In genomic region chr10:76559889-76560215, GRCh38 we compare ENCODE assay signal across 25 cellular contexts.
DNase-seq lines count a peak whose midpoint lies in the region; ATAC-seq and TF ChIP-seq lines count a peak whose summit lies in the region.
"Had no signal": no experiment of that assay in that cellular context is flagged by ENCODE, and none has a peak within 500 bp of the region (broad histone marks: within the 10 kb centered on the region; RNA-seq: fewer than 3 reads in every experiment).

No MANE protein-coding gene starts in this region.

- POLR2A ChIA-PET in CD4-positive, alpha-beta T cell (lab: Charles Lee): no interaction called here

- H3K79me1 ChIP-seq in trophoblast cell (ENCODE audit: low read length): no peaks in the 10 kb centered on the region

- CTCF ChIA-PET in CD4-positive, alpha-beta T cell (lab: Charles Lee): no interaction called here

- intact Hi-C loops in CD4-positive, alpha-beta T cell (cut with DNase I, micrococcal nuclease): no loop called here

- H2AK5ac ChIP-seq in trophoblast cell (ENCODE audit: low read length): no peak overlapping the region

- no peak overlapping the region for H3K4me3 Mint-ChIP-seq in CD4-positive, alpha-beta T cell
- H3K4me3 Mint-ChIP-seq: CD4-positive, alpha-beta memory T cell; naive thymus-derived CD8-positive, alpha-beta T cell; T-helper 17 cell had no signal

- no peaks in the 10 kb centered on the region for H3K4me1 Mint-ChIP-seq in CD4-positive, alpha-beta T cell (ENCODE audit: low read depth)
- H3K4me1 Mint-ChIP-seq: CD4-positive, alpha-beta memory T cell; naive thymus-derived CD8-positive, alpha-beta T cell; T-helper 17 cell had no signal

- no peaks in the 10 kb centered on the region for H3K9me3 ChIP-seq in trophoblast cell (ENCODE audit: insufficient read depth, low read depth, low read length)
- H3K9me3 ChIP-seq in CD4-positive, alpha-beta T cell (ENCODE audit: control insufficient read depth, low read length): no peaks in the 10 kb centered on the region

- H4K12ac ChIP-seq in trophoblast cell (ENCODE audit: low read depth, low read length): no peak overlapping the region

- H3K4me2 ChIP-seq in trophoblast cell (ENCODE audit: low read length): no peak overlapping the region
- H3K4me2 ChIP-seq: KMS-11 had no signal

- H2BK12ac ChIP-seq in trophoblast cell (ENCODE audit: low read length): no peak overlapping the region

- H3K27me3 ChIP-seq in rectal smooth muscle tissue (ENCODE audit: control insufficient read depth, insufficient read depth, low read length) (no peaks in the 10 kb centered on the region), trophoblast cell (ENCODE audit: insufficient read depth, low read length) (no peaks in the 10 kb centered on the region)
- no peaks in the 10 kb centered on the region for H3K27me3 ChIP-seq in CD4-positive, alpha-beta T cell (ENCODE audit: control insufficient read depth, insufficient read depth, low read length)

- no peak overlapping the region for H3K9ac ChIP-seq in rectal smooth muscle tissue (ENCODE audit: low read length)
- H3K9ac ChIP-seq in trophoblast cell (ENCODE audit: low read length): no peak overlapping the region
- H3K9ac ChIP-seq: KMS-11, parathyroid adenoma had no signal

- H3K18ac ChIP-seq in trophoblast cell (ENCODE audit: low read length): no peak overlapping the region

- H3K36me3 Mint-ChIP-seq in CD4-positive, alpha-beta T cell (ENCODE audit: low read depth): no peaks in the 10 kb centered on the region
- H3K36me3 Mint-ChIP-seq: CD4-positive, alpha-beta memory T cell; naive thymus-derived CD8-positive, alpha-beta T cell had no signal

- H4K91ac ChIP-seq in trophoblast cell (ENCODE audit: low read depth, low read length): no peak overlapping the region

- H4K8ac ChIP-seq in trophoblast cell (ENCODE audit: low read depth, low read length): no peak overlapping the region

- H3K27me3 Mint-ChIP-seq in CD4-positive, alpha-beta T cell: no peaks in the 10 kb centered on the region
- H3K27me3 Mint-ChIP-seq: CD4-positive, alpha-beta memory T cell; T-helper 17 cell had no signal

- H3K36me3 ChIP-seq in rectal smooth muscle tissue (ENCODE audit: control insufficient read depth, insufficient read depth, low read length): no peaks in the 10 kb centered on the region
- H3K36me3 ChIP-seq in trophoblast cell (ENCODE audit: control insufficient read depth in 1 of 2, insufficient read depth in 2 of 2, low read length in 2 of 2): no peaks in the 10 kb centered on the region

- WGBS in trophoblast cell (ENCODE audit: extremely low coverage, insufficient coverage, insufficient read length): no CpG with 5 or more reads among the region's 1 CpG

- no peak for ATAC-seq in GM18511 (IDR thresholded peaks at IDR 0.05; ENCODE audit: unreplicated experiment)
- no peak for ATAC-seq in CD4-positive, alpha-beta T cell (ENCODE audit: poor library complexity)
- ATAC-seq: naive thymus-derived CD8-positive, alpha-beta T cell; T-helper 17 cell had no signal

- H3K27ac Mint-ChIP-seq in CD4-positive, alpha-beta T cell: no peak overlapping the region
- H3K27ac Mint-ChIP-seq: CD4-positive, alpha-beta memory T cell; naive thymus-derived CD8-positive, alpha-beta T cell; T-helper 17 cell had no signal

- no peaks in the 10 kb centered on the region for H3K79me2 ChIP-seq in trophoblast cell (ENCODE audit: control insufficient read depth, insufficient read depth, low read length, poor library complexity)
- H3K79me2 ChIP-seq: parathyroid adenoma had no signal

- H3K4ac ChIP-seq in trophoblast cell (ENCODE audit: low read depth, low read length): no peak overlapping the region

- no peak overlapping the region for H2AFZ ChIP-seq in trophoblast cell (ENCODE audit: insufficient read depth, low read length, poor library complexity)
- H2AFZ ChIP-seq: parathyroid adenoma had no signal

- H3K4me1 ChIP-seq in rectal smooth muscle tissue (ENCODE audit: control insufficient read depth, insufficient read depth, low read length): peaks cover 25% of the 10 kb centered on the region
- no peaks in the 10 kb centered on the region for H3K4me1 ChIP-seq in trophoblast cell (ENCODE audit: control insufficient read depth in 1 of 2, insufficient read depth in 2 of 2, low read length in 2 of 2)
- H3K4me1 ChIP-seq: parathyroid adenoma had no signal

- no peak overlapping the region for H3K23ac ChIP-seq in trophoblast cell (ENCODE audit: low read length)

- DNase-seq in AG10803 (ENCODE audit: low read depth): peak; percentile 34
- DNase-seq in NCI-H82 treated with DMSO at 0.1 percent for 48 hours (lab: John Stamatoyannopoulos, UW; ENCODE audit: unreplicated experiment): peak; percentile 50
- peak; percentile 75 for DNase-seq in fibroblast of gingiva (ENCODE audit: low read depth)
- DNase-seq in trophoblast cell: no peak
- no peak for DNase-seq in globus pallidus (ENCODE audit: low spot score)
- DNase-seq in CD4-positive, alpha-beta T cell: no peak
- DNase-seq: activated CD4-positive, alpha-beta T cell treated with anti-CD3 and anti-CD28 coated beads, Interleukin-2, amount 50 U/mL, for 1 hour; activated gamma-delta T cell; amniotic stem cell; CD4-positive, alpha-beta memory T cell; DMS79; hippocampal formation; islet precursor cell; mammary epithelial cell; naive thymus-derived CD8-positive, alpha-beta T cell; NCI-H1092 treated with DMSO at 0.1 percent for 48 hours; NCI-H2081 treated with DMSO at 0.1 percent for 48 hours; SHP77; stimulated activated CD4-positive, alpha-beta T cell treated with anti-CD3 and anti-CD28 coated beads, Interleukin-4, amount 100 ng/mL, for 1 hour; T-helper 17 cell had no signal

- no peak overlapping the region for H2BK120ac ChIP-seq in trophoblast cell (ENCODE audit: insufficient read depth, low read length, poor library complexity)

- H3K9me3 Mint-ChIP-seq in CD4-positive, alpha-beta T cell: no peaks in the 10 kb centered on the region
- H3K9me3 Mint-ChIP-seq: naive thymus-derived CD8-positive, alpha-beta T cell had no signal

- H3K14ac ChIP-seq in trophoblast cell (ENCODE audit: low read length): no peak overlapping the region

- H3K4me3 ChIP-seq in AG10803 (ENCODE audit: low read length): no peak overlapping the region
- H3K4me3 ChIP-seq in rectal smooth muscle tissue (ENCODE audit: low read length): no peak overlapping the region
- no peak overlapping the region for H3K4me3 ChIP-seq in trophoblast cell (ENCODE audit: low read depth, low read length)
- H3K4me3 ChIP-seq: skin epidermis had no signal

- H3K27ac ChIP-seq in rectal smooth muscle tissue (ENCODE audit: low read depth, low read length) (peak overlapping the region; percentile 74), trophoblast cell (ENCODE audit: low read depth, low read length) (no peak overlapping the region)
- no peak overlapping the region for H3K27ac ChIP-seq in CD4-positive, alpha-beta T cell (ENCODE audit: low read depth, low read length)
- H3K27ac ChIP-seq: KMS-11, parathyroid adenoma had no signal

- TF ChIP-seq CTCF in AG10803 (conservative IDR thresholded peaks at IDR 0.05; ENCODE audit: low read length): no peak
- no peak for TF ChIP-seq CTCF in CD4-positive, alpha-beta T cell (IDR thresholded peaks at IDR 0.05)

- no peak overlapping the region for H2BK5ac ChIP-seq in trophoblast cell (ENCODE audit: low read depth, low read length, poor library complexity)

Comparison
In these comparisons a context has a peak if more than half of its experiments do, and no peak if none do; other contexts are left out.
1. DNase-seq: peak in AG10803 (single experiment), NCI-H82 treated with DMSO at 0.1 percent for 48 hours (single experiment) and fibroblast of gingiva (single experiment); none in trophoblast cell (0 of 2), globus pallidus (single experiment) and CD4-positive, alpha-beta T cell (0 of 10).